ENCODE assay signal across 3 cellular contexts in genomic region chr6:88856566-88856965, GRCh38.
TF ChIP-seq lines count a peak whose summit lies in the region.

No MANE protein-coding gene starts in this region.

TF ChIP-seq in HepG2, 621 proteins besides CTCF, POLR2A, EP300 and RAD21:
- TF ChIP-seq IRF1 (CRISPR knock-in tag; IDR thresholded peaks at IDR 0.05; ENCODE audit: low read depth) (no peak), CEBPB (IDR thresholded peaks at IDR 0.05; ENCODE audit: borderline replicate concordance, low read depth, low read length) (0 out of 2 replicates have a peak, but pooled peaks have one; percentile 1)

TF ChIP-seq in K562, 482 proteins besides CTCF, POLR2A, EP300 and RAD21 (continued from another document):
- peak; percentile 49 for TF ChIP-seq CEBPB (tag; IDR thresholded peaks at IDR 0.05)
- no peak for TF ChIP-seq DPF2 (IDR thresholded peaks at IDR 0.05)
- TF ChIP-seq ATF3 (IDR thresholded peaks at IDR 0.05) = peak; percentile 40; the same call in 1 of the 2 replicates
- no peak for TF ChIP-seq ATF3 (CRISPR knock-in tag; conservative IDR thresholded peaks at IDR 0.05)

TF ChIP-seq in GM23338, 12 proteins besides CTCF, POLR2A, EP300 and RAD21 (continued from another document):
- TF ChIP-seq REST (IDR thresholded peaks at IDR 0.05; ENCODE audit: unreplicated experiment) (no peak), POLR2AphosphoS5 (IDR thresholded peaks at IDR 0.05; ENCODE audit: low read depth) (no peak), ZNF462 (CRISPR knock-in tag; IDR thresholded peaks at IDR 0.05) (no peak), JUNB (IDR thresholded peaks at IDR 0.05; ENCODE audit: unreplicated experiment) (no peak), EZH2phosphoT487 (IDR thresholded peaks at IDR 0.05; ENCODE audit: unreplicated experiment) (no peak), STAT1 (IDR thresholded peaks at IDR 0.05; ENCODE audit: unreplicated experiment) (no peak), EZH2 (IDR thresholded peaks at IDR 0.05; ENCODE audit: low read depth, unreplicated experiment) (no peak)
